ENCODE assay signal across 25 cellular contexts in the genomic region with DNA sequence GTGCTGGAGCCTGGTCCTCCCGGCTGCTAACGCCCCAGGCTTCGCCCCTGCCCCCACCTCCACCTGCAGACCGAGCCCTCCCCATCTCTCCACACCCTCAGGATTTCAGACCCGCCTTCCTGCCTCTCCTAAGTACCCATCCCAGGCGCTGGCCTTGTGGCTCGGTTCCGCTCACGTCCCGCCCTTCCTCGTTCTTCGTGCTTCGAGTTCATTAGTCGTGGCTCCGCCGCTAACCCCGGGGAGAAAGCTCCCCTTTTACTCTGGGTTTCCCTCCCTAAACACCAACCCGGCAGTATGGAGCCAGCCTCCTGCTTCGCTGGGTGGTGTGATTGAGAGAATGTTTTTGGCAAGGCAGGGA. TPM values are rescaled to one million over a fixed set of nuclear protein-coding genes. Genes with fewer than 3 reads are reported as not detected.
A peak's percentile ranks its signal among the peaks of the same experiment; 100 is the strongest.
DNase-seq lines count a peak whose midpoint lies in the region; ATAC-seq lines count a peak whose summit lies in the region.
"Had no signal": no experiment of that assay in that cellular context is flagged by ENCODE, and none has a peak within 500 bp of the region (broad histone marks: within the 10 kb centered on the region; RNA-seq: fewer than 3 reads in every experiment).

No MANE protein-coding gene starts in this region.

- peaks cover 1% of the 10 kb centered on the region for H3K9me3 Mint-ChIP-seq in activated naive CD8-positive, alpha-beta T cell treated with anti-CD3 and anti-CD28 coated beads, Interleukin-2, amount 10 ng/mL, durations not matched to agents 7 days and 5 days

- H3K4me3 Mint-ChIP-seq in activated naive CD8-positive, alpha-beta T cell treated with anti-CD3 and anti-CD28 coated beads, Interleukin-2, amount 10 ng/mL, durations not matched to agents 7 days and 5 days = peak overlapping the region; percentile 42
- H3K4me3 Mint-ChIP-seq: activated CD4-positive, alpha-beta T cell treated with anti-CD3 and anti-CD28 coated beads for 36 hours had no signal

- peak overlapping the region; percentile 74 for H3K27ac Mint-ChIP-seq in activated naive CD8-positive, alpha-beta T cell treated with anti-CD3 and anti-CD28 coated beads, Interleukin-2, amount 10 ng/mL, durations not matched to agents 7 days and 5 days
- H3K27ac Mint-ChIP-seq: activated CD4-positive, alpha-beta T cell treated with anti-CD3 and anti-CD28 coated beads for 36 hours had no signal

- no peaks in the 10 kb centered on the region for H3K27me3 ChIP-seq in GM23248 (replicated peaks; ENCODE audit: insufficient read depth)
- H3K27me3 ChIP-seq: testis had no signal

- peak overlapping the region; percentile 82 for H3K27ac ChIP-seq in GM23248
- H3K27ac ChIP-seq: epithelial cell of prostate, PC-9, sigmoid colon, testis had no signal

- H3K4me1 ChIP-seq in GM23248 (ENCODE audit: insufficient read depth) = peaks cover 13% of the 10 kb centered on the region; the same call in 1 of the 2 replicates
- H3K4me1 ChIP-seq: testis had no signal

- H3K9ac ChIP-seq in GM23248 = peak overlapping the region; percentile 82

- in situ Hi-C loops in GM23248 (cut with MboI) = no loop called here

- no peaks in the 10 kb centered on the region for H3K9me3 ChIP-seq in GM23248 (ENCODE audit: low read depth)
- H3K9me3 ChIP-seq in iPS-18c (ENCODE audit: control insufficient read depth, insufficient read depth, low read length) = no peaks in the 10 kb centered on the region
- H3K9me3 ChIP-seq: sigmoid colon, testis had no signal

- no peaks in the 10 kb centered on the region for H4K20me1 ChIP-seq in GM23248 (ENCODE audit: insufficient read depth)

- H3K79me2 ChIP-seq in GM23248 (ENCODE audit: insufficient read depth) = peaks cover 64% of the 10 kb centered on the region

- H3K27me3 Mint-ChIP-seq in activated naive CD8-positive, alpha-beta T cell treated with anti-CD3 and anti-CD28 coated beads, Interleukin-2, amount 10 ng/mL, durations not matched to agents 7 days and 5 days = peaks cover 64% of the 10 kb centered on the region

- POLR2A ChIA-PET in activated naive CD8-positive, alpha-beta T cell treated with anti-CD3 and anti-CD28 coated beads, Interleukin-2, amount 10 ng/mL, durations not matched to agents 7 days and 5 days (lab: Charles Lee) = no interaction called here

- peaks cover 9% of the 10 kb centered on the region for H3K4me1 Mint-ChIP-seq in activated naive CD8-positive, alpha-beta T cell treated with anti-CD3 and anti-CD28 coated beads, Interleukin-2, amount 10 ng/mL, durations not matched to agents 7 days and 5 days

- peaks cover 5% of the 10 kb centered on the region for H3K36me3 Mint-ChIP-seq in activated naive CD8-positive, alpha-beta T cell treated with anti-CD3 and anti-CD28 coated beads, Interleukin-2, amount 10 ng/mL, durations not matched to agents 7 days and 5 days

- DNase-seq in GM23248 (no peak), posterior vena cava (ENCODE audit: low spot score) (peak; percentile 65), DMS153 (lab: John Stamatoyannopoulos, UW) (no peak)
- DNase-seq in activated naive CD8-positive, alpha-beta T cell treated with anti-CD3 and anti-CD28 coated beads, Interleukin-2, amount 10 ng/mL, durations not matched to agents 7 days and 5 days = no peak
- DNase-seq in stimulated activated CD8-positive, alpha-beta memory T cell treated with anti-CD3 and anti-CD28 coated beads, Interleukin-4, amount 100 ng/mL, for 48 hours = no peak
- no peak for DNase-seq in stimulated activated CD4-positive, alpha-beta T cell treated with anti-CD3 and anti-CD28 coated beads, Interleukin-2, amount 100 ng/mL, for 24 hours
- DNase-seq: activated CD8-positive, alpha-beta memory T cell treated with anti-CD3 and anti-CD28 coated beads, Interleukin-2, amount 50 U/mL, for 4 hours; activated naive CD4-positive, alpha-beta T cell treated with Interleukin-2 at 50 U/mL for 16 hours; AML-193; cortex of kidney; GDM1; NCI-H2171; NCI-H82; PC-9; sigmoid colon; stimulated activated CD4-positive, alpha-beta T cell treated with anti-CD3 and anti-CD28 coated beads, Interleukin-4, amount 100 ng/mL, for 4 hours; testis had no signal

- peak overlapping the region; percentile 70 for H3K4me3 ChIP-seq in GM23248
- H3K4me3 ChIP-seq in iPS-18c (ENCODE audit: insufficient read depth, low read depth, low read length) = peak overlapping the region; percentile 15
- H3K4me3 ChIP-seq: PC-9, sigmoid colon had no signal

- peak overlapping the region; percentile 83 for H3K4me2 ChIP-seq in GM23248 (ENCODE audit: unreplicated experiment)
- H3K4me2 ChIP-seq: PC-9 had no signal

- 78 to 86% methylated on average over 18 to 19 of the region's 19 CpGs for WGBS in GM23248 (ENCODE audit: low coverage in 1 of 2, low lambda C conversion rate in 2 of 2, missing lambda C conversion rate in 2 of 2), 2 experiments

- ATAC-seq in activated naive CD8-positive, alpha-beta T cell treated with anti-CD3 and anti-CD28 coated beads, Interleukin-2, amount 10 ng/mL, durations not matched to agents 7 days and 5 days (ENCODE audit: low read depth) = no peak
- ATAC-seq in HG03159 (IDR thresholded peaks at IDR 0.05; ENCODE audit: unreplicated experiment) = no peak
- ATAC-seq: activated CD4-positive, alpha-beta T cell treated with anti-CD3 and anti-CD28 coated beads for 36 hours had no signal

- peak overlapping the region; percentile 79 for H2AFZ ChIP-seq in GM23248
- H2AFZ ChIP-seq: PC-9 had no signal

- no peaks in the 10 kb centered on the region for H3K9me2 ChIP-seq in GM23248 (ENCODE audit: insufficient read depth)

- no peaks in the 10 kb centered on the region for H3F3A ChIP-seq in GM23248 (ENCODE audit: insufficient read depth)

- intact Hi-C loops in posterior vena cava (cut with DNase I) = no loop called here

- peaks cover 8% of the 10 kb centered on the region; the same call in 1 of the 2 replicates for H3K36me3 ChIP-seq in GM23248 (ENCODE audit: low read depth)
- H3K36me3 ChIP-seq: sigmoid colon had no signal

RNA-seq across cellular contexts. Expression of a gene that starts 11.2 kb away (rescaled TPM):
- total RNA-seq in GM23248 (2014; rRNA removed; shearing (Covaris generic)) = 13.4 and 16.3 TPM in 2 replicates
- polyA plus RNA-seq in GM23248 (2016; fragmentation: Nextera tagmentation; extraction: Ambion mirVana) = 12.8 and 13.2 TPM in 2 replicates
- not detected for total RNA-seq in activated naive CD8-positive, alpha-beta T cell treated with anti-CD3 and anti-CD28 coated beads, Interleukin-2, amount 10 ng/mL, durations not matched to agents 7 days and 5 days
- total RNA-seq in posterior vena cava = 1 to 10 TPM; 2.5 to 3.6 TPM
- total RNA-seq: activated CD4-positive, alpha-beta T cell treated with anti-CD3 and anti-CD28 coated beads for 36 hours; glomerular endothelial cell; H4; LHCN-M2; PC-9; SK-MEL-5 had no signal
- polyA plus RNA-seq: sigmoid colon had no signal
